27 cellular contexts compared by ENCODE assay signal in the genomic region with DNA sequence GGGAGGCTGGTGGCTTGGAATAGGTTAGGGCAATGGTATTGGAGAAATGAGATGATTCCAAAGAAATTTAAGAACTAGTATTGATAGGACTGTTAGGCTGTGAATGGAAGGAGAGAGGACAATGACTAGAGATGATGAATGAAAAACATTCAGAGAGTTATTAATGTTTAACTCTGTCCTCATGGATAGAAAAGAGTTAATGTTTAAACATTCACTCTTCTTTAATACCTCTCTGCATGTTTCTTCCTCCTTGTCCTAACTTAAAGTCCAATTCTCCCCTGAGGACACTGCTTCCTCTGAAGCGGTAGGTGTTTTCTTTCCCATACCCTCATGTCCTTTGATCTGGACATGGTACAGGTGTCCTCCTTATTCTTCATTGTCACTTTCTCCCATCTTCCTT. TPM values are rescaled to one million over a fixed set of nuclear protein-coding genes. Genes with fewer than 3 reads are reported as not detected.
"Had no signal": no experiment of that assay in that cellular context is flagged by ENCODE, and none has a peak within 500 bp of the region (broad histone marks: within the 10 kb centered on the region; RNA-seq: fewer than 3 reads in every experiment).

No MANE protein-coding gene starts in this region.

- H3K36me3 Mint-ChIP-seq: natural killer cell, T-cell had no signal

- H3K9me3 Mint-ChIP-seq: activated B cell treated with CpG ODN at 0.5 μM for 24 hours; activated CD4-positive, alpha-beta memory T cell treated with anti-CD3 and anti-CD28 coated beads for 36 hours; activated naive CD4-positive, alpha-beta T cell treated with anti-CD3 and anti-CD28 coated beads for 36 hours; activated naive CD8-positive, alpha-beta T cell treated with anti-CD3 and anti-CD28 coated beads, Interleukin-2, amount 10 ng/mL, durations not matched to agents 7 days and 5 days; activated T-cell treated with anti-CD3 and anti-CD28 coated beads, Interleukin-2, amount 50 U/mL, for 72 hours; effector memory CD8-positive, alpha-beta T cell; mesothelial cell of epicardium; natural killer cell; T-cell had no signal

- FAIRE-seq: endothelial cell of umbilical vein, frontal cortex had no signal

- H3K4me3 Mint-ChIP-seq: activated B cell treated with CpG ODN at 0.5 μM for 24 hours; activated CD4-positive, alpha-beta memory T cell treated with anti-CD3 and anti-CD28 coated beads for 36 hours; activated naive CD4-positive, alpha-beta T cell treated with anti-CD3 and anti-CD28 coated beads for 36 hours; activated naive CD8-positive, alpha-beta T cell treated with anti-CD3 and anti-CD28 coated beads, Interleukin-2, amount 10 ng/mL, durations not matched to agents 7 days and 5 days; activated T-cell treated with anti-CD3 and anti-CD28 coated beads, Interleukin-2, amount 50 U/mL, for 72 hours; effector memory CD8-positive, alpha-beta T cell; mesothelial cell of epicardium; natural killer cell; T-cell had no signal

- DNase-seq: activated B cell treated with CpG ODN at 0.5 μM for 24 hours; activated CD4-positive, alpha-beta memory T cell treated with anti-CD3 and anti-CD28 coated beads for 36 hours; activated CD4-positive, alpha-beta T cell treated with anti-CD3 and anti-CD28 coated beads for 48 hours; activated effector memory CD4-positive, alpha-beta T cell treated with Interleukin-2 at 50 U/mL for 16 hours; activated naive CD4-positive, alpha-beta T cell treated with anti-CD3 and anti-CD28 coated beads for 36 hours; activated naive CD8-positive, alpha-beta T cell treated with anti-CD3 and anti-CD28 coated beads, Interleukin-2, amount 10 ng/mL, durations not matched to agents 7 days and 5 days; activated T-cell treated with anti-CD3 and anti-CD28 coated beads, Interleukin-2, amount 50 U/mL, for 72 hours; amniotic stem cell; colonic mucosa; dorsolateral prefrontal cortex; effector memory CD8-positive, alpha-beta T cell; hypothalamus; left lung; natural killer cell; stimulated activated CD4-positive, alpha-beta T cell treated with anti-CD3 and anti-CD28 coated beads, Interleukin-12 subunit alpha, Interleukin-12 subunit beta, amount 100 ng/mL, for 4 hours; stimulated activated CD4-positive, alpha-beta T cell treated with anti-CD3 and anti-CD28 coated beads, Interleukin-4, amount 100 ng/mL, for 4 hours; stimulated activated naive CD8-positive, alpha-beta T cell treated with anti-CD3 and anti-CD28 coated beads, Interleukin-15, Interleukin-2, amounts not matched to agents 100 U/mL and 50 U/mL, for 24 hours; T-cell; T-helper 9 cell; upper lobe of left lung had no signal

- H3K4me1 Mint-ChIP-seq: activated B cell treated with CpG ODN at 0.5 μM for 24 hours, mesothelial cell of epicardium, natural killer cell, T-cell had no signal

- H3K27me3 Mint-ChIP-seq: activated B cell treated with CpG ODN at 0.5 μM for 24 hours; activated CD4-positive, alpha-beta memory T cell treated with anti-CD3 and anti-CD28 coated beads for 36 hours; activated naive CD8-positive, alpha-beta T cell treated with anti-CD3 and anti-CD28 coated beads, Interleukin-2, amount 10 ng/mL, durations not matched to agents 7 days and 5 days; effector memory CD8-positive, alpha-beta T cell; T-cell had no signal

- H3K27ac Mint-ChIP-seq: activated B cell treated with CpG ODN at 0.5 μM for 24 hours; activated CD4-positive, alpha-beta memory T cell treated with anti-CD3 and anti-CD28 coated beads for 36 hours; activated naive CD4-positive, alpha-beta T cell treated with anti-CD3 and anti-CD28 coated beads for 36 hours; effector memory CD8-positive, alpha-beta T cell; mesothelial cell of epicardium; natural killer cell; T-cell had no signal

RNA-seq across cellular contexts. Expression of a gene that starts 42.3 kb away (rescaled TPM):
- total RNA-seq: activated B cell treated with CpG ODN at 0.5 μM for 24 hours; activated CD4-positive, alpha-beta memory T cell treated with anti-CD3 and anti-CD28 coated beads for 36 hours; activated naive CD4-positive, alpha-beta T cell treated with anti-CD3 and anti-CD28 coated beads for 36 hours; activated naive CD8-positive, alpha-beta T cell treated with anti-CD3 and anti-CD28 coated beads, Interleukin-2, amount 10 ng/mL, durations not matched to agents 7 days and 5 days; colonic mucosa; endothelial cell of umbilical vein; esophagus muscularis mucosa; left lung; natural killer cell; osteocyte; right atrium auricular region; subcutaneous adipose tissue; T-cell; upper lobe of left lung had no signal
- polyA plus RNA-seq: endothelial cell of umbilical vein had no signal
